In genomic region chr1:109626682-109627408, GRCh38 we compare ENCODE assay signal across 22 cellular contexts. TPM values are rescaled to one million over a fixed set of nuclear protein-coding genes. Genes with fewer than 3 reads are reported as not detected.
"Had no signal": no experiment of that assay in that cellular context is flagged by ENCODE, and none has a peak within 500 bp of the region (broad histone marks: within the 10 kb centered on the region; RNA-seq: fewer than 3 reads in every experiment).

No MANE protein-coding gene starts in this region.

- H3K27me3 Mint-ChIP-seq: activated CD4-positive, alpha-beta T cell treated with anti-CD3 and anti-CD28 coated beads for 36 hours; activated naive CD8-positive, alpha-beta T cell treated with anti-CD3 and anti-CD28 coated beads, Interleukin-2, amount 10 ng/mL, durations not matched to agents 7 days and 5 days; naive thymus-derived CD4-positive, alpha-beta T cell had no signal

- H3K27ac ChIP-seq: cardiac muscle cell, pancreas, SJSA1, tibial artery had no signal

- FAIRE-seq: kidney, pancreas, urothelium cell line had no signal

- DNase-seq: activated CD4-positive, alpha-beta T cell treated with anti-CD3 and anti-CD28 coated beads for 36 hours; activated naive CD8-positive, alpha-beta T cell treated with anti-CD3 and anti-CD28 coated beads, Interleukin-2, amount 10 ng/mL, durations not matched to agents 7 days and 5 days; amygdala; foreskin melanocyte; glutamatergic neuron; mesenchymal stem cell; mucosa of descending colon; naive thymus-derived CD4-positive, alpha-beta T cell; stimulated activated naive CD4-positive, alpha-beta T cell treated with Interleukin-2 at 50 U/mL for 16 hours had no signal

- H3K9me3 Mint-ChIP-seq: activated naive CD8-positive, alpha-beta T cell treated with anti-CD3 and anti-CD28 coated beads, Interleukin-2, amount 10 ng/mL, durations not matched to agents 7 days and 5 days; activated T-helper 1 cell treated with anti-CD3 and anti-CD28 coated beads, Interleukin-12 subunit alpha, Interleukin-12 subunit beta, Interleukin-2, Interleukin-4 antibody, amounts not matched to agents 30 ng/mL and 10 ng/mL and 1 ng/mL, durations not matched to agents 14 hours and 24 hours and 36 hours; naive thymus-derived CD4-positive, alpha-beta T cell; WTC11 had no signal

- H3K4me3 ChIP-seq: cardiac muscle cell, mucosa of descending colon, pancreas, SJSA1, tibial artery had no signal

- H3K4me3 Mint-ChIP-seq: activated CD4-positive, alpha-beta T cell treated with anti-CD3 and anti-CD28 coated beads for 36 hours; activated naive CD8-positive, alpha-beta T cell treated with anti-CD3 and anti-CD28 coated beads, Interleukin-2, amount 10 ng/mL, durations not matched to agents 7 days and 5 days; activated T-helper 1 cell treated with anti-CD3 and anti-CD28 coated beads, Interleukin-12 subunit alpha, Interleukin-12 subunit beta, Interleukin-2, Interleukin-4 antibody, amounts not matched to agents 30 ng/mL and 10 ng/mL and 1 ng/mL, durations not matched to agents 14 hours and 24 hours and 36 hours; WTC11 had no signal

- ATAC-seq: activated CD4-positive, alpha-beta T cell treated with anti-CD3 and anti-CD28 coated beads for 36 hours; left lobe of liver; mucosa of descending colon; naive thymus-derived CD4-positive, alpha-beta T cell; pancreas had no signal

- H3K27ac Mint-ChIP-seq: activated CD4-positive, alpha-beta T cell treated with anti-CD3 and anti-CD28 coated beads for 36 hours; activated T-helper 1 cell treated with anti-CD3 and anti-CD28 coated beads, Interleukin-12 subunit alpha, Interleukin-12 subunit beta, Interleukin-2, Interleukin-4 antibody, amounts not matched to agents 30 ng/mL and 10 ng/mL and 1 ng/mL, durations not matched to agents 14 hours and 24 hours and 36 hours had no signal

- H3K9me3 ChIP-seq: mucosa of descending colon, pancreas, SJSA1, tibial artery had no signal

- H3K27me3 ChIP-seq: cardiac muscle cell, pancreas, SJSA1, tibial artery had no signal

RNA-seq across cellular contexts. Expression of gene GNAT2, which starts 7.4 kb away (rescaled TPM):
- total RNA-seq: cardiac muscle cell; chondrocyte; epithelial cell of proximal tubule; kidney; mucosa of descending colon; subcutaneous adipose tissue; T-helper 2 cell treated with Interferon-gamma antibody and Interleukin-4, amounts not matched to agents 100 ng/mL and 5 ng/mL, for 36 hours; WTC11 had no signal
- polyA plus RNA-seq: cardiac muscle cell; naive thymus-derived CD4-positive, alpha-beta T cell had no signal
